ENCODE assay signal across 1 cellular context in genomic region chr16:3457434-3458252, GRCh38.
A peak's percentile ranks its signal among the peaks of the same experiment; 100 is the strongest.
TF ChIP-seq lines count a peak whose summit lies in the region.

No MANE protein-coding gene starts in this region.

TF ChIP-seq in HepG2, 621 proteins besides CTCF, POLR2A, EP300 and RAD21 (continued from another document and continues in another):
- TF ChIP-seq, protein P1, sequence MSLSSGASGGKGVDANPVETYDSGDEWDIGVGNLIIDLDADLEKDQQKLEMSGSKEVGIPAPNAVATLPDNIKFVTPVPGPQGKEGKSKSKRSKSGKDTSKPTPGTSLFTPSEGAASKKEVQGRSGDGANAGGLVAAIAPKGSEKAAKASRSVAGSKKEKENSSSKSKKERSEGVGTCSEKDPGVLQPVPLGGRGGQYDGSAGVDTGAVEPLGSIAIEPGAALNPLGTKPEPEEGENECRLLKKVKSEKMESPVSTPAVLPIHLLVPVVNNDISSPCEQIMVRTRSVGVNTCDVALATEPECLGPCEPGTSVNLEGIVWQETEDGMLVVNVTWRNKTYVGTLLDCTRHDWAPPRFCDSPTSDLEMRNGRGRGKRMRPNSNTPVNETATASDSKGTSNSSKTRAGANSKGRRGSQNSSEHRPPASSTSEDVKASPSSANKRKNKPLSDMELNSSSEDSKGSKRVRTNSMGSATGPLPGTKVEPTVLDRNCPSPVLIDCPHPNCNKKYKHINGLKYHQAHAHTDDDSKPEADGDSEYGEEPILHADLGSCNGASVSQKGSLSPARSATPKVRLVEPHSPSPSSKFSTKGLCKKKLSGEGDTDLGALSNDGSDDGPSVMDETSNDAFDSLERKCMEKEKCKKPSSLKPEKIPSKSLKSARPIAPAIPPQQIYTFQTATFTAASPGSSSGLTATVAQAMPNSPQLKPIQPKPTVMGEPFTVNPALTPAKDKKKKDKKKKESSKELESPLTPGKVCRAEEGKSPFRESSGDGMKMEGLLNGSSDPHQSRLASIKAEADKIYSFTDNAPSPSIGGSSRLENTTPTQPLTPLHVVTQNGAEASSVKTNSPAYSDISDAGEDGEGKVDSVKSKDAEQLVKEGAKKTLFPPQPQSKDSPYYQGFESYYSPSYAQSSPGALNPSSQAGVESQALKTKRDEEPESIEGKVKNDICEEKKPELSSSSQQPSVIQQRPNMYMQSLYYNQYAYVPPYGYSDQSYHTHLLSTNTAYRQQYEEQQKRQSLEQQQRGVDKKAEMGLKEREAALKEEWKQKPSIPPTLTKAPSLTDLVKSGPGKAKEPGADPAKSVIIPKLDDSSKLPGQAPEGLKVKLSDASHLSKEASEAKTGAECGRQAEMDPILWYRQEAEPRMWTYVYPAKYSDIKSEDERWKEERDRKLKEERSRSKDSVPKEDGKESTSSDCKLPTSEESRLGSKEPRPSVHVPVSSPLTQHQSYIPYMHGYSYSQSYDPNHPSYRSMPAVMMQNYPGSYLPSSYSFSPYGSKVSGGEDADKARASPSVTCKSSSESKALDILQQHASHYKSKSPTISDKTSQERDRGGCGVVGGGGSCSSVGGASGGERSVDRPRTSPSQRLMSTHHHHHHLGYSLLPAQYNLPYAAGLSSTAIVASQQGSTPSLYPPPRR (CRISPR knock-in tag; IDR thresholded peaks at IDR 0.05; ENCODE audit: borderline replicate concordance), result peak; percentile 34; the same call in 1 of the 2 replicates
- peak; percentile 70; the same call in 1 of the 2 replicates for TF ChIP-seq HES4 (CRISPR knock-in tag; IDR thresholded peaks at IDR 0.05; ENCODE audit: borderline replicate concordance)
- peak; percentile 88; the same call in 1 of the 2 replicates for TF ChIP-seq IRX3 (CRISPR knock-in tag; IDR thresholded peaks at IDR 0.05; ENCODE audit: borderline replicate concordance, low read depth)
- TF ChIP-seq SP4 (CRISPR knock-in tag; IDR thresholded peaks at IDR 0.05), result peak; percentile 95
- no peak for TF ChIP-seq ATAD3A (CRISPR knock-in tag; IDR thresholded peaks at IDR 0.05)
- no peak for TF ChIP-seq ZNF816 (CRISPR knock-in tag; IDR thresholded peaks at IDR 0.05; ENCODE audit: borderline replicate concordance)
- peak; percentile 91 for TF ChIP-seq KDM2A (CRISPR knock-in tag; IDR thresholded peaks at IDR 0.05; ENCODE audit: borderline replicate concordance, low read depth)
- TF ChIP-seq TCF7L2 (IDR thresholded peaks at IDR 0.05; ENCODE audit: low read depth, low read length), result no peak
- TF ChIP-seq RXRB (CRISPR knock-in tag; IDR thresholded peaks at IDR 0.05; ENCODE audit: borderline replicate concordance), result peak; percentile 20; the same call in 1 of the 2 replicates
- peak; percentile 57; the same call in 1 of the 2 replicates for TF ChIP-seq CAMTA2 (CRISPR knock-in tag; IDR thresholded peaks at IDR 0.05; ENCODE audit: borderline replicate concordance)
- TF ChIP-seq, protein P2, sequence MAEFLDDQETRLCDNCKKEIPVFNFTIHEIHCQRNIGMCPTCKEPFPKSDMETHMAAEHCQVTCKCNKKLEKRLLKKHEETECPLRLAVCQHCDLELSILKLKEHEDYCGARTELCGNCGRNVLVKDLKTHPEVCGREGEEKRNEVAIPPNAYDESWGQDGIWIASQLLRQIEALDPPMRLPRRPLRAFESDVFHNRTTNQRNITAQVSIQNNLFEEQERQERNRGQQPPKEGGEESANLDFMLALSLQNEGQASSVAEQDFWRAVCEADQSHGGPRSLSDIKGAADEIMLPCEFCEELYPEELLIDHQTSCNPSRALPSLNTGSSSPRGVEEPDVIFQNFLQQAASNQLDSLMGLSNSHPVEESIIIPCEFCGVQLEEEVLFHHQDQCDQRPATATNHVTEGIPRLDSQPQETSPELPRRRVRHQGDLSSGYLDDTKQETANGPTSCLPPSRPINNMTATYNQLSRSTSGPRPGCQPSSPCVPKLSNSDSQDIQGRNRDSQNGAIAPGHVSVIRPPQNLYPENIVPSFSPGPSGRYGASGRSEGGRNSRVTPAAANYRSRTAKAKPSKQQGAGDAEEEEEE (CRISPR knock-in tag; IDR thresholded peaks at IDR 0.05; ENCODE audit: borderline replicate concordance), result no peak
- peak; percentile 46; the same call in 1 of the 2 replicates for TF ChIP-seq KDM5A (IDR thresholded peaks at IDR 0.05; ENCODE audit: borderline replicate concordance, low read length)
- no peak for TF ChIP-seq MLLT10 (CRISPR knock-in tag; IDR thresholded peaks at IDR 0.05)
- TF ChIP-seq ZNF331 (CRISPR knock-in tag; IDR thresholded peaks at IDR 0.05), result peak; percentile 43; the same call in 1 of the 2 replicates
- TF ChIP-seq ZNF775 (CRISPR knock-in tag; IDR thresholded peaks at IDR 0.05; ENCODE audit: borderline replicate concordance), result 0 out of 2 replicates have a peak, but pooled peaks have one; percentile 45
- TF ChIP-seq, protein P3, sequence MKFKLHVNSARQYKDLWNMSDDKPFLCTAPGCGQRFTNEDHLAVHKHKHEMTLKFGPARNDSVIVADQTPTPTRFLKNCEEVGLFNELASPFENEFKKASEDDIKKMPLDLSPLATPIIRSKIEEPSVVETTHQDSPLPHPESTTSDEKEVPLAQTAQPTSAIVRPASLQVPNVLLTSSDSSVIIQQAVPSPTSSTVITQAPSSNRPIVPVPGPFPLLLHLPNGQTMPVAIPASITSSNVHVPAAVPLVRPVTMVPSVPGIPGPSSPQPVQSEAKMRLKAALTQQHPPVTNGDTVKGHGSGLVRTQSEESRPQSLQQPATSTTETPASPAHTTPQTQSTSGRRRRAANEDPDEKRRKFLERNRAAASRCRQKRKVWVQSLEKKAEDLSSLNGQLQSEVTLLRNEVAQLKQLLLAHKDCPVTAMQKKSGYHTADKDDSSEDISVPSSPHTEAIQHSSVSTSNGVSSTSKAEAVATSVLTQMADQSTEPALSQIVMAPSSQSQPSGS (CRISPR knock-in tag; IDR thresholded peaks at IDR 0.05), result no peak; the same call in 1 of the 2 replicates
- no peak; the same call in 1 of the 2 replicates for TF ChIP-seq ZNF782 (CRISPR knock-in tag; IDR thresholded peaks at IDR 0.05; ENCODE audit: borderline replicate concordance)
- no peak; the same call in 1 of the 2 replicates for TF ChIP-seq ZFP41 (CRISPR knock-in tag; IDR thresholded peaks at IDR 0.05; ENCODE audit: borderline replicate concordance)
- TF ChIP-seq EHMT2 (IDR thresholded peaks at IDR 0.05; ENCODE audit: borderline replicate concordance, low read depth, low read length), result no peak
- TF ChIP-seq ZNF724P (CRISPR knock-in tag; IDR thresholded peaks at IDR 0.05; ENCODE audit: borderline replicate concordance), result 0 out of 2 replicates have a peak, but pooled peaks have one; percentile 70
- peak; percentile 43 for TF ChIP-seq DR1 (CRISPR knock-in tag; IDR thresholded peaks at IDR 0.05)
- TF ChIP-seq HNRNPK (IDR thresholded peaks at IDR 0.05; ENCODE audit: low read depth, low read length, poor library complexity, severe bottlenecking), result no peak
- TF ChIP-seq POGZ (CRISPR knock-in tag; IDR thresholded peaks at IDR 0.05), result no peak; the same call in 1 of the 2 replicates
- TF ChIP-seq FOXA3 (CRISPR knock-in tag; IDR thresholded peaks at IDR 0.05), result peak; percentile 41; the same call in 1 of the 2 replicates
- TF ChIP-seq ARNTL (CRISPR knock-in tag; IDR thresholded peaks at IDR 0.05), result peak; percentile 55; the same call in 1 of the 2 replicates
- peak; percentile 76 for TF ChIP-seq NFYB (CRISPR knock-in tag; IDR thresholded peaks at IDR 0.05)
- TF ChIP-seq ZNF101 (CRISPR knock-in tag; IDR thresholded peaks at IDR 0.05; ENCODE audit: borderline replicate concordance, low read depth), result no peak
- no peak for TF ChIP-seq SIX1 (CRISPR knock-in tag; IDR thresholded peaks at IDR 0.05; ENCODE audit: borderline replicate concordance)
- TF ChIP-seq ZNF605 (CRISPR knock-in tag; IDR thresholded peaks at IDR 0.05), result peak; percentile 77
- TF ChIP-seq ZBED4 (CRISPR knock-in tag; IDR thresholded peaks at IDR 0.05; ENCODE audit: borderline replicate concordance), result no peak
- TF ChIP-seq ZNF615 (CRISPR knock-in tag; IDR thresholded peaks at IDR 0.05; ENCODE audit: borderline replicate concordance), result no peak
- no peak for TF ChIP-seq ZNF513 (CRISPR knock-in tag; conservative IDR thresholded peaks at IDR 0.05)
- no peak for TF ChIP-seq ATF1 (CRISPR knock-in tag; IDR thresholded peaks at IDR 0.05)
- peak; percentile 18; the same call in 1 of the 2 replicates for TF ChIP-seq ZSCAN21 (CRISPR knock-in tag; IDR thresholded peaks at IDR 0.05; ENCODE audit: borderline replicate concordance)
- no peak for TF ChIP-seq TEAD3 (CRISPR knock-in tag; optimal IDR thresholded peaks at IDR 0.05; ENCODE audit: borderline replicate concordance)
- no peak for TF ChIP-seq ZNF644 (CRISPR knock-in tag; IDR thresholded peaks at IDR 0.05; ENCODE audit: low read depth)
- peak; percentile 53 for TF ChIP-seq ZNF33B (CRISPR knock-in tag; IDR thresholded peaks at IDR 0.05)
- TF ChIP-seq ZNF136 (CRISPR knock-in tag; IDR thresholded peaks at IDR 0.05; ENCODE audit: low read depth), result peak; percentile 28; the same call in 1 of the 2 replicates
- TF ChIP-seq ZKSCAN5 (CRISPR knock-in tag; IDR thresholded peaks at IDR 0.05), result no peak
- no peak for TF ChIP-seq ZNF713 (CRISPR knock-in tag; IDR thresholded peaks at IDR 0.05)
- TF ChIP-seq ZNF441 (CRISPR knock-in tag; IDR thresholded peaks at IDR 0.05; ENCODE audit: borderline replicate concordance), result no peak
- TF ChIP-seq ZSCAN20 (CRISPR knock-in tag; IDR thresholded peaks at IDR 0.05; ENCODE audit: borderline replicate concordance), result peak; percentile 91; the same call in 1 of the 2 replicates
- TF ChIP-seq ZNF564 (CRISPR knock-in tag; IDR thresholded peaks at IDR 0.05), result peak; percentile 63; the same call in 1 of the 2 replicates
- TF ChIP-seq CHD2 (IDR thresholded peaks at IDR 0.05; ENCODE audit: low read depth, low read length), result peak; percentile 95
- TF ChIP-seq, protein P4, sequence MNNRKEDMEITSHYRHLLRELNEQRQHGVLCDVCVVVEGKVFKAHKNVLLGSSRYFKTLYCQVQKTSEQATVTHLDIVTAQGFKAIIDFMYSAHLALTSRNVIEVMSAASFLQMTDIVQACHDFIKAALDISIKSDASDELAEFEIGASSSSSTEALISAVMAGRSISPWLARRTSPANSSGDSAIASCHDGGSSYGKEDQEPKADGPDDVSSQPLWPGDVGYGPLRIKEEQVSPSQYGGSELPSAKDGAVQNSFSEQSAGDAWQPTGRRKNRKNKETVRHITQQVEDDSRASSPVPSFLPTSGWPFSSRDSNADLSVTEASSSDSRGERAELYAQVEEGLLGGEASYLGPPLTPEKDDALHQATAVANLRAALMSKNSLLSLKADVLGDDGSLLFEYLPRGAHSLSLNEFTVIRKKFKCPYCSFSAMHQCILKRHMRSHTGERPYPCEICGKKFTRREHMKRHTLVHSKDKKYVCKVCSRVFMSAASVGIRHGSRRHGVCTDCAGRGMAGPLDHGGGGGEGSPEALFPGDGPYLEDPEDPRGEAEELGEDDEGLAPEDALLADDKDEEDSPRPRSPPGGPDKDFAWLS (CRISPR knock-in tag; IDR thresholded peaks at IDR 0.05; ENCODE audit: borderline replicate concordance), result no peak
- TF ChIP-seq GTF3A (CRISPR knock-in tag; conservative IDR thresholded peaks at IDR 0.05), result no peak
- no peak for TF ChIP-seq ZNF383 (CRISPR knock-in tag; IDR thresholded peaks at IDR 0.05; ENCODE audit: borderline replicate concordance)
- TF ChIP-seq ZNF333 (CRISPR knock-in tag; IDR thresholded peaks at IDR 0.05; ENCODE audit: borderline replicate concordance), result peak; percentile 64; the same call in 1 of the 2 replicates
- 0 out of 2 replicates have a peak, but pooled peaks have one; percentile 20 for TF ChIP-seq ZSCAN31 (CRISPR knock-in tag; IDR thresholded peaks at IDR 0.05; ENCODE audit: low read depth)
- TF ChIP-seq SUZ12 (IDR thresholded peaks at IDR 0.05; ENCODE audit: low read depth, low read length), result no peak
- no peak for TF ChIP-seq RCOR2 (CRISPR knock-in tag; IDR thresholded peaks at IDR 0.05)
